Comparison of ENCODE assay signal across 14 cellular contexts in genomic region chr7:78151229-78151628, GRCh38.
DNase-seq lines count a peak whose midpoint lies in the region; ATAC-seq and TF ChIP-seq lines count a peak whose summit lies in the region.
"Had no signal": no experiment of that assay in that cellular context is flagged by ENCODE, and none has a peak within 500 bp of the region (broad histone marks: within the 10 kb centered on the region; RNA-seq: fewer than 3 reads in every experiment).

No MANE protein-coding gene starts in this region.

- peaks cover 0 to 4% of the 10 kb centered on the region in 2 donors for H3K4me1 ChIP-seq in lung (ENCODE audit: control insufficient read depth in 2 of 2, insufficient read depth in 2 of 2, low read length in 2 of 2)
- H3K4me1 ChIP-seq in smooth muscle cell (ENCODE audit: low read depth), result no peaks in the 10 kb centered on the region
- H3K4me1 ChIP-seq: right atrium auricular region had no signal

- H3K36me3 ChIP-seq in lung (ENCODE audit: control insufficient read depth in 2 of 2, insufficient read depth in 2 of 2, low read length in 2 of 2) (no peaks in the 10 kb centered on the region), smooth muscle cell (ENCODE audit: low read depth) (no peaks in the 10 kb centered on the region)
- H3K36me3 ChIP-seq: right atrium auricular region had no signal

- no peaks in the 10 kb centered on the region for H4K20me1 ChIP-seq in smooth muscle cell (ENCODE audit: low read depth)

- H3F3A ChIP-seq in smooth muscle cell (ENCODE audit: low read depth), result no peaks in the 10 kb centered on the region

- ATAC-seq in lung (ENCODE audit: insufficient read depth, low FRiP score) (peak; percentile 29), HG03039 (IDR thresholded peaks at IDR 0.05; ENCODE audit: unreplicated experiment) (no peak), GM18861 (IDR thresholded peaks at IDR 0.05; ENCODE audit: unreplicated experiment) (no peak)

- peak; percentile 46 for DNase-seq in Ammon's horn (ENCODE audit: low spot score)
- peak; percentile 98 for DNase-seq in M059J (ENCODE audit: low read depth)
- peak; percentile 27 for DNase-seq in amniotic epithelial cell (ENCODE audit: low read depth)
- no peak for DNase-seq in lung (ENCODE audit: low spot score)
- no peak for DNase-seq in smooth muscle cell (lab: John Stamatoyannopoulos, UW; ENCODE audit: unreplicated experiment)
- no peak for DNase-seq in retina
- DNase-seq: activated CD4-positive, alpha-beta memory T cell treated with anti-CD3 and anti-CD28 coated beads for 36 hours; activated naive CD4-positive, alpha-beta T cell treated with Interleukin-2 at 50 U/mL for 16 hours; CD4-positive, alpha-beta memory T cell; T-helper 1 cell had no signal

- 67 to 88% methylated on average over 3 of the region's 3 CpGs for WGBS in lung, 2 donors
- WGBS in smooth muscle cell (ENCODE audit: low lambda C conversion rate), result 95% methylated on average over 3 of the region's 3 CpGs

- H3K9me3 ChIP-seq in lung (ENCODE audit: control insufficient read depth in 2 of 2, insufficient read depth in 1 of 2, low read length in 1 of 2) (peaks cover 0 to 2% of the 10 kb centered on the region in 2 donors), smooth muscle cell (replicated peaks; ENCODE audit: low read depth) (no peaks in the 10 kb centered on the region)
- H3K9me3 ChIP-seq: right atrium auricular region had no signal

- H2AFZ ChIP-seq in smooth muscle cell (ENCODE audit: low read depth), result no peak overlapping the region
- H2AFZ ChIP-seq: hepatocyte had no signal

- H3K27me3 ChIP-seq in lung (ENCODE audit: control insufficient read depth, insufficient read depth) (no peaks in the 10 kb centered on the region), smooth muscle cell (ENCODE audit: low read depth) (no peaks in the 10 kb centered on the region)
- H3K27me3 ChIP-seq: hepatocyte, right atrium auricular region had no signal

- H3K9ac ChIP-seq in smooth muscle cell (ENCODE audit: low read depth), result no peak overlapping the region

- H3K27ac ChIP-seq in lung (ENCODE audit: low read depth in 1 of 2, low read length in 1 of 2) (no peak overlapping the region), smooth muscle cell (ENCODE audit: low read depth) (no peak overlapping the region)
- H3K27ac ChIP-seq: hepatocyte, right atrium auricular region had no signal

- TF ChIP-seq CTCF in lung (IDR thresholded peaks at IDR 0.05; ENCODE audit: control extremely low read depth, extremely low read depth), result no peak
- TF ChIP-seq CTCF in smooth muscle cell (IDR thresholded peaks at IDR 0.05; ENCODE audit: borderline replicate concordance, insufficient read depth, poor library complexity, severe bottlenecking), result no peak

- H3K4me2 ChIP-seq in smooth muscle cell, result no peak overlapping the region
- H3K4me2 ChIP-seq: hepatocyte had no signal

- H3K4me3 ChIP-seq in lung, result no peak overlapping the region
- H3K4me3 ChIP-seq in smooth muscle cell, result no peak overlapping the region
- H3K4me3 ChIP-seq: hepatocyte, right atrium auricular region had no signal

- no peaks in the 10 kb centered on the region for H3K79me2 ChIP-seq in smooth muscle cell (ENCODE audit: low read depth)
- H3K79me2 ChIP-seq: hepatocyte had no signal

Comparison
In these comparisons a context has a peak if more than half of its experiments do, and no peak if none do; other contexts are left out.
1. DNase-seq: peak in Ammon's horn (single experiment), M059J (single experiment) and amniotic epithelial cell (single experiment); none in lung (single experiment), smooth muscle cell (single experiment) and retina (single experiment).